11 cellular contexts compared by ENCODE assay signal in the genomic region with DNA sequence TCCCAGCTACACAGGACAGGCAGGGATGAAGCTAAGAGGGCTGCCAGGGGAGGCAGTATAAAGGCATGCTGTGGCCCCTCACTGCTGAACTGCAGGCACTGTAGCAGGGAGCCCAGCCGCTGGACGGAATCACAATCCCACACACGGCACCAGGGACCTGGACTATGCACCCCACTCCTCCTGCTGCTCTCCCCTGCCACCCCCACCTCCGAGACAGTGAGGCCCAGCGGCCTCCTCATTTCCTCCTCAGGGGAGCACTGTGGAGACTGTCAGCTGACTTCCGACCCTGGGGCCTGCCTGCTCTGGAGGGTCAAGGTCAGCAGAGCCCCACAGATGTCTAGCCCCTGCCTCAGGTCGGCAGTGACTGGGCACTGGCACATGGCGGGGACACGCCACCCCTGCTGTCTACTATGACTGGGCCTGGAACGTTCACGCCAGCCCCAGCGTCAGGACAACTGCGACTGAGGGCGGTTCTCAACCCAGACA.
A peak's percentile ranks its signal among the peaks of the same experiment; 100 is the strongest.
DNase-seq lines count a peak whose midpoint lies in the region; ATAC-seq lines count a peak whose summit lies in the region.
"Had no signal": no experiment of that assay in that cellular context is flagged by ENCODE, and none has a peak within 500 bp of the region (broad histone marks: within the 10 kb centered on the region; RNA-seq: fewer than 3 reads in every experiment).

No MANE protein-coding gene starts in this region.

- no peaks in the 10 kb centered on the region for H3K27me3 ChIP-seq in thymus (ENCODE audit: control insufficient read depth, insufficient read depth)
- H3K27me3 ChIP-seq: cardiac muscle cell had no signal

- no peaks in the 10 kb centered on the region for H3K9me3 Mint-ChIP-seq in activated T-cell treated with anti-CD3 and anti-CD28 coated beads, Interleukin-2, amount 50 U/mL, for 4 hours
- H3K9me3 Mint-ChIP-seq in T-cell (no peaks in the 10 kb centered on the region), immature natural killer cell (peaks cover 0 to 2% (median 0%) of the 10 kb centered on the region in 6 donors)

- POLR2A ChIA-PET in T-cell (lab: Charles Lee): no interaction called here

- H3K4me3 Mint-ChIP-seq in activated T-cell treated with anti-CD3 and anti-CD28 coated beads, Interleukin-2, amount 50 U/mL, for 4 hours: peak overlapping the region; percentile 55
- H3K4me3 Mint-ChIP-seq in T-cell: peak overlapping the region in 1 of 3 donors; percentile 79
- H3K4me3 Mint-ChIP-seq in immature natural killer cell: peak overlapping the region; percentile 75 to 90 (median 79)

- H3K27me3 Mint-ChIP-seq in activated T-cell treated with anti-CD3 and anti-CD28 coated beads, Interleukin-2, amount 50 U/mL, for 4 hours (ENCODE audit: low read depth): no peaks in the 10 kb centered on the region
- no peaks in the 10 kb centered on the region for H3K27me3 Mint-ChIP-seq in T-cell
- peaks cover 56 to 59% (median 58%) of the 10 kb centered on the region in 3 donors for H3K27me3 Mint-ChIP-seq in immature natural killer cell (ENCODE audit: low read depth in 3 of 3)

- H3K27ac Mint-ChIP-seq in T-cell (peak overlapping the region; percentile 98 to 99), immature natural killer cell (peak overlapping the region; percentile 99 to 100 (median 100))

- H3K27ac ChIP-seq in thymus (ENCODE audit: low read depth): peak overlapping the region; percentile 88
- H3K27ac ChIP-seq: cardiac muscle cell had no signal

- H3K4me3 ChIP-seq in thymus (ENCODE audit: low read length): no peak overlapping the region
- H3K4me3 ChIP-seq: cardiac muscle cell had no signal

- CTCF ChIA-PET in T-cell (lab: Charles Lee): interaction anchor here in 1 of 2 donors (1.6 kb wide), 1 partner anchor 67 kb away, joined by 4 read pairs; no protein-coding TSS in a partner anchor

- DNase-seq in activated T-cell treated with anti-CD3 and anti-CD28 coated beads, Interleukin-2, amount 50 U/mL, for 4 hours: no peak
- DNase-seq in activated T-cell treated with anti-CD3 and anti-CD28 coated beads, Interleukin-2, amount 50 U/mL, for 48 hours: no peak
- DNase-seq in T-cell (peak in 1 of 34 experiments; percentile 18), immature natural killer cell (peak in 2 of 3 donors; percentile 40 to 52), DMS114 treated with DMSO at 0.1 percent for 48 hours (lab: John Stamatoyannopoulos, UW; ENCODE audit: unreplicated experiment) (no peak)
- DNase-seq: NCI-H1930, T1000 had no signal

- peaks cover 4% of the 10 kb centered on the region for H3K36me3 Mint-ChIP-seq in activated T-cell treated with anti-CD3 and anti-CD28 coated beads, Interleukin-2, amount 50 U/mL, for 4 hours (ENCODE audit: insufficient read depth)
- H3K36me3 Mint-ChIP-seq in T-cell (peaks cover 9% of the 10 kb centered on the region), immature natural killer cell (peaks cover 4 to 8% (median 5%) of the 10 kb centered on the region in 3 donors)

- peaks cover 23% of the 10 kb centered on the region for H3K36me3 ChIP-seq in thymus (ENCODE audit: control insufficient read depth, insufficient read depth)
- H3K36me3 ChIP-seq: cardiac muscle cell had no signal

- 69% methylated on average over 14 of the region's 14 CpGs for WGBS in thymus

- H3K9me3 ChIP-seq in thymus (ENCODE audit: control insufficient read depth): no peaks in the 10 kb centered on the region

- H3K4me1 Mint-ChIP-seq in activated T-cell treated with anti-CD3 and anti-CD28 coated beads, Interleukin-2, amount 50 U/mL, for 4 hours (ENCODE audit: low read depth): peaks cover 96% of the 10 kb centered on the region
- H3K4me1 Mint-ChIP-seq in T-cell: peaks cover 90 to 99% (median 95%) of the 10 kb centered on the region in 3 donors
- peaks cover 97 to 98% of the 10 kb centered on the region in 2 donors for H3K4me1 Mint-ChIP-seq in immature natural killer cell

- H3K4me1 ChIP-seq in thymus (ENCODE audit: control insufficient read depth, insufficient read depth, low read length): peaks cover 94% of the 10 kb centered on the region

- ATAC-seq in activated T-cell treated with anti-CD3 and anti-CD28 coated beads, Interleukin-2, amount 50 U/mL, for 4 hours: peak in 1 of 2 donors; percentile 24
- peak in 3 of 4 experiments; percentile 11 to 15 (median 14) for ATAC-seq in T-cell (replicated peaks in 1 of 4)
- ATAC-seq in GM21723 (IDR thresholded peaks at IDR 0.05; ENCODE audit: unreplicated experiment): no peak
- ATAC-seq in GM21381 (IDR thresholded peaks at IDR 0.05; ENCODE audit: unreplicated experiment): no peak

Comparison
In these comparisons a context has a peak if more than half of its experiments do, and no peak if none do; other contexts are left out.
1. ATAC-seq: peak in T-cell (3 of 4); none in GM21723 (single experiment) and GM21381 (single experiment).
2. DNase-seq: peak in immature natural killer cell (2 of 3); none in activated T-cell treated with anti-CD3 and anti-CD28 coated beads, Interleukin-2, amount 50 U/mL, for 4 hours (single experiment), activated T-cell treated with anti-CD3 and anti-CD28 coated beads, Interleukin-2, amount 50 U/mL, for 48 hours (0 of 2) and DMS114 treated with DMSO at 0.1 percent for 48 hours (single experiment).